In genomic region chr6:142833054-142833453, GRCh38 we compare ENCODE assay signal across 11 cellular contexts.
DNase-seq lines count a peak whose midpoint lies in the region; ATAC-seq, FAIRE-seq and TF ChIP-seq lines count a peak whose summit lies in the region.
"Had no signal": no experiment of that assay in that cellular context is flagged by ENCODE, and none has a peak within 500 bp of the region (broad histone marks: within the 10 kb centered on the region; RNA-seq: fewer than 3 reads in every experiment).

No MANE protein-coding gene starts in this region.

- no peaks in the 10 kb centered on the region for H3K9me3 Mint-ChIP-seq in activated CD4-positive, alpha-beta memory T cell treated with anti-CD3 and anti-CD28 coated beads for 36 hours
- H3K9me3 Mint-ChIP-seq in activated CD4-positive, alpha-beta memory T cell treated with anti-CD3 and anti-CD28 coated beads, Interleukin-2, amount 10 ng/mL, durations not matched to agents 7 days and 5 days, result no peaks in the 10 kb centered on the region
- no peaks in the 10 kb centered on the region for H3K9me3 Mint-ChIP-seq in stimulated activated effector memory CD8-positive, alpha-beta T cell treated with anti-CD3 and anti-CD28 coated beads, Interleukin-12 subunit alpha, Interleukin-12 subunit beta, amount 100 ng/mL, for 72 hours

- H3K27me3 ChIP-seq in SJSA1 (replicated peaks) (no peaks in the 10 kb centered on the region), endothelial cell of umbilical vein (ENCODE audit: control insufficient read depth in 2 of 2, insufficient read depth in 2 of 2, low read length in 2 of 2) (no peaks in the 10 kb centered on the region), prostate gland (replicated peaks; ENCODE audit: insufficient read depth) (no peaks in the 10 kb centered on the region)
- H3K27me3 ChIP-seq: BLaER1, tibial artery had no signal

- TF ChIP-seq POLR2A in endothelial cell of umbilical vein (IDR thresholded peaks at IDR 0.05; ENCODE audit: low read depth, low read length) (no peak), prostate gland (IDR thresholded peaks at IDR 0.05) (no peak)

- H3K4me2 ChIP-seq in endothelial cell of umbilical vein (ENCODE audit: insufficient read depth, low read length), result peak overlapping the region; percentile 9
- H3K4me2 ChIP-seq: BLaER1 had no signal

- H4K20me1 ChIP-seq in endothelial cell of umbilical vein (replicated peaks; ENCODE audit: control insufficient read depth, extremely low read depth, insufficient read depth, low read length), result no peaks in the 10 kb centered on the region

- peak; percentile 67 for DNase-seq in activated CD4-positive, alpha-beta memory T cell treated with anti-CD3 and anti-CD28 coated beads for 36 hours
- no peak for DNase-seq in activated CD4-positive, alpha-beta memory T cell treated with anti-CD3 and anti-CD28 coated beads, Interleukin-2, amount 10 ng/mL, durations not matched to agents 7 days and 5 days
- DNase-seq in SJSA1 (ENCODE audit: low read depth in 1 of 2, low spot score in 2 of 2) (peak; percentile 68 to 73), endothelial cell of umbilical vein (ENCODE audit: low read depth, low spot score) (peak; percentile 78), SW480 (ENCODE audit: low spot score) (no peak), NCI-H2081 (lab: John Stamatoyannopoulos, UW) (no peak), prostate gland (ENCODE audit: low spot score) (no peak)
- no peak for DNase-seq in stimulated activated effector memory CD8-positive, alpha-beta T cell treated with anti-CD3 and anti-CD28 coated beads, Interleukin-12 subunit alpha, Interleukin-12 subunit beta, amount 100 ng/mL, for 72 hours (ENCODE audit: low spot score in 2 of 2)
- DNase-seq: NCI-H1048 had no signal

- WGBS in prostate gland, result 78% methylated on average over 1 of the region's 1 CpG

- no TSS peak for BruUV-seq in endothelial cell of umbilical vein (replicated peaks; lab: Mats Ljungman, UMichigan)

- H3K27me3 Mint-ChIP-seq in activated CD4-positive, alpha-beta memory T cell treated with anti-CD3 and anti-CD28 coated beads for 36 hours, result no peaks in the 10 kb centered on the region
- H3K27me3 Mint-ChIP-seq in activated CD4-positive, alpha-beta memory T cell treated with anti-CD3 and anti-CD28 coated beads, Interleukin-2, amount 10 ng/mL, durations not matched to agents 7 days and 5 days, result no peaks in the 10 kb centered on the region

- H3K4me1 Mint-ChIP-seq in activated CD4-positive, alpha-beta memory T cell treated with anti-CD3 and anti-CD28 coated beads for 36 hours (ENCODE audit: low read depth), result peaks cover 79% of the 10 kb centered on the region
- H3K4me1 Mint-ChIP-seq in activated CD4-positive, alpha-beta memory T cell treated with anti-CD3 and anti-CD28 coated beads, Interleukin-2, amount 10 ng/mL, durations not matched to agents 7 days and 5 days, result peaks cover 33% of the 10 kb centered on the region
- peaks cover 51% of the 10 kb centered on the region for H3K4me1 Mint-ChIP-seq in stimulated activated effector memory CD8-positive, alpha-beta T cell treated with anti-CD3 and anti-CD28 coated beads, Interleukin-12 subunit alpha, Interleukin-12 subunit beta, amount 100 ng/mL, for 72 hours

- peak; percentile 82 for FAIRE-seq in endothelial cell of umbilical vein (lab: Jason Lieb, UNC)

- no peak overlapping the region for H3K9ac ChIP-seq in endothelial cell of umbilical vein (replicated peaks; ENCODE audit: extremely low read depth, insufficient read depth, low read length)
- H3K9ac ChIP-seq: BLaER1 had no signal

- H3K9me3 ChIP-seq in SJSA1 (replicated peaks), result no peaks in the 10 kb centered on the region
- no peaks in the 10 kb centered on the region for H3K9me3 ChIP-seq in endothelial cell of umbilical vein (replicated peaks; ENCODE audit: control insufficient read depth, insufficient read depth, low read length)
- no peaks in the 10 kb centered on the region for H3K9me3 ChIP-seq in prostate gland
- H3K9me3 ChIP-seq: BLaER1, tibial artery had no signal

- H3K79me2 ChIP-seq in endothelial cell of umbilical vein (ENCODE audit: control insufficient read depth, insufficient read depth, low read length), result no peaks in the 10 kb centered on the region

- H3K9me1 ChIP-seq in endothelial cell of umbilical vein (replicated peaks; ENCODE audit: control insufficient read depth, extremely low read depth, insufficient read depth, low read length), result no peaks in the 10 kb centered on the region

- peak overlapping the region; percentile 23 for H2AFZ ChIP-seq in endothelial cell of umbilical vein (ENCODE audit: low read depth, low read length)

- intact Hi-C loops in activated CD4-positive, alpha-beta memory T cell treated with anti-CD3 and anti-CD28 coated beads for 36 hours (cut with micrococcal nuclease), result loop anchor here (1.0 to 5.0 kb wide), 2 partner anchors 11 to 194 kb away; no protein-coding TSS in a partner anchor
- intact Hi-C loops in endothelial cell of umbilical vein (cut with micrococcal nuclease) (no loop called here), prostate gland (cut with DNase I) (no loop called here)

- dilution Hi-C loops in endothelial cell of umbilical vein (cut with MboI; ENCODE audit: extremely low pct_ligation_motif_present, low sequenced_read_pairs), result no loop called here

- peaks cover 17% of the 10 kb centered on the region for H3K4me1 ChIP-seq in SJSA1 (replicated peaks)
- peaks cover 15% of the 10 kb centered on the region for H3K4me1 ChIP-seq in endothelial cell of umbilical vein (ENCODE audit: control insufficient read depth, extremely low read depth, insufficient read depth, low read length)
- H3K4me1 ChIP-seq in prostate gland (replicated peaks), result no peaks in the 10 kb centered on the region
- H3K4me1 ChIP-seq: BLaER1 had no signal

- peak overlapping the region; percentile 35 for H3K27ac Mint-ChIP-seq in activated CD4-positive, alpha-beta memory T cell treated with anti-CD3 and anti-CD28 coated beads for 36 hours
- H3K27ac Mint-ChIP-seq in activated CD4-positive, alpha-beta memory T cell treated with anti-CD3 and anti-CD28 coated beads, Interleukin-2, amount 10 ng/mL, durations not matched to agents 7 days and 5 days, result no peak overlapping the region
- H3K27ac Mint-ChIP-seq in stimulated activated effector memory CD8-positive, alpha-beta T cell treated with anti-CD3 and anti-CD28 coated beads, Interleukin-12 subunit alpha, Interleukin-12 subunit beta, amount 100 ng/mL, for 72 hours, result peak overlapping the region; percentile 11

- peak; percentile 98 for ATAC-seq in stimulated activated effector memory CD8-positive, alpha-beta T cell treated with anti-CD3 and anti-CD28 coated beads, Interleukin-12 subunit alpha, Interleukin-12 subunit beta, amount 100 ng/mL, for 72 hours

- no peak overlapping the region for H3K4me3 ChIP-seq in SJSA1
- H3K4me3 ChIP-seq in endothelial cell of umbilical vein (replicated peaks in 1 of 3; ENCODE audit: insufficient read depth in 1 of 3, low read depth in 1 of 3, low read length in 3 of 3), result no peak overlapping the region
- no peak overlapping the region for H3K4me3 ChIP-seq in prostate gland
- H3K4me3 ChIP-seq: BLaER1, tibial artery had no signal

- peak overlapping the region; percentile 68 for H3K27ac ChIP-seq in SJSA1
- peak overlapping the region; percentile 41 for H3K27ac ChIP-seq in endothelial cell of umbilical vein (ENCODE audit: insufficient read depth, low read depth, low read length)
- H3K27ac ChIP-seq in prostate gland, result no peak overlapping the region
- H3K27ac ChIP-seq: BLaER1 had no signal

- POLR2A ChIA-PET in activated CD4-positive, alpha-beta memory T cell treated with anti-CD3 and anti-CD28 coated beads for 36 hours (lab: Charles Lee), result interaction anchor here (1.5 to 2.3 kb wide), 2 partner anchors 10 to 13 kb away, joined by 8 read pairs; no protein-coding TSS in a partner anchor
- POLR2A ChIA-PET in activated CD4-positive, alpha-beta memory T cell treated with anti-CD3 and anti-CD28 coated beads, Interleukin-2, amount 10 ng/mL, durations not matched to agents 7 days and 5 days (lab: Charles Lee), result interaction anchor here (0.8 to 3.8 kb wide), 2 partner anchors 10 to 53 kb away, joined by 3 to 18 read pairs; no protein-coding TSS in a partner anchor
- POLR2A ChIA-PET in endothelial cell of umbilical vein (lab: Charles Lee), result interaction anchor here (1.2 kb wide), 1 partner anchor 110 kb away, joined by 3 read pairs; no protein-coding TSS in a partner anchor

- H3K36me3 ChIP-seq in SJSA1 (no peaks in the 10 kb centered on the region), endothelial cell of umbilical vein (ENCODE audit: control insufficient read depth in 2 of 2, extremely low read depth in 1 of 2, insufficient read depth in 2 of 2, low read length in 2 of 2) (no peaks in the 10 kb centered on the region), prostate gland (no peaks in the 10 kb centered on the region)
- H3K36me3 ChIP-seq: tibial artery had no signal

- H3K36me3 Mint-ChIP-seq in activated CD4-positive, alpha-beta memory T cell treated with anti-CD3 and anti-CD28 coated beads for 36 hours, result peaks cover 30% of the 10 kb centered on the region
- peaks cover 36% of the 10 kb centered on the region for H3K36me3 Mint-ChIP-seq in activated CD4-positive, alpha-beta memory T cell treated with anti-CD3 and anti-CD28 coated beads, Interleukin-2, amount 10 ng/mL, durations not matched to agents 7 days and 5 days (ENCODE audit: low read depth)
- H3K36me3 Mint-ChIP-seq in stimulated activated effector memory CD8-positive, alpha-beta T cell treated with anti-CD3 and anti-CD28 coated beads, Interleukin-12 subunit alpha, Interleukin-12 subunit beta, amount 100 ng/mL, for 72 hours, result peaks cover 64% of the 10 kb centered on the region

- CTCF ChIA-PET in activated CD4-positive, alpha-beta memory T cell treated with anti-CD3 and anti-CD28 coated beads for 36 hours (lab: Charles Lee), result interaction anchor here (1.1 kb wide), 1 partner anchor 56 kb away, joined by 4 read pairs; no protein-coding TSS in a partner anchor
- CTCF ChIA-PET in activated CD4-positive, alpha-beta memory T cell treated with anti-CD3 and anti-CD28 coated beads, Interleukin-2, amount 10 ng/mL, durations not matched to agents 7 days and 5 days (lab: Charles Lee), result interaction anchor here (1.2 kb wide), 1 partner anchor 9 kb away, joined by 3 read pairs; no protein-coding TSS in a partner anchor
- CTCF ChIA-PET in endothelial cell of umbilical vein (lab: Charles Lee), result interaction anchor here (1.1 to 1.6 kb wide), 4 partner anchors 10 to 114 kb away, joined by 3 to 7 read pairs (median 4); no protein-coding TSS in a partner anchor

- no peak overlapping the region for H3K4me3 Mint-ChIP-seq in activated CD4-positive, alpha-beta memory T cell treated with anti-CD3 and anti-CD28 coated beads for 36 hours
- no peak overlapping the region for H3K4me3 Mint-ChIP-seq in activated CD4-positive, alpha-beta memory T cell treated with anti-CD3 and anti-CD28 coated beads, Interleukin-2, amount 10 ng/mL, durations not matched to agents 7 days and 5 days
- H3K4me3 Mint-ChIP-seq in stimulated activated effector memory CD8-positive, alpha-beta T cell treated with anti-CD3 and anti-CD28 coated beads, Interleukin-12 subunit alpha, Interleukin-12 subunit beta, amount 100 ng/mL, for 72 hours, result no peak overlapping the region

- no peak for TF ChIP-seq CTCF in endothelial cell of umbilical vein (IDR thresholded peaks at IDR 0.05; ENCODE audit: extremely low read depth in 1 of 2, insufficient read depth in 1 of 2, low read depth in 1 of 2, low read length in 2 of 2)
- TF ChIP-seq CTCF in prostate gland (IDR thresholded peaks at IDR 0.05), result no peak

TF ChIP-seq in endothelial cell of umbilical vein, 7 proteins besides CTCF, POLR2A, EP300 and RAD21 (continues in another document):
- peak; percentile 97 for TF ChIP-seq FOS (IDR thresholded peaks at IDR 0.05; ENCODE audit: borderline replicate concordance, insufficient read depth, low read length)

Comparison
In these comparisons a context has a peak if more than half of its experiments do, and no peak if none do; other contexts are left out.
1. DNase-seq: peak in activated CD4-positive, alpha-beta memory T cell treated with anti-CD3 and anti-CD28 coated beads for 36 hours (single experiment), SJSA1 (2 of 2) and endothelial cell of umbilical vein (single experiment); none in activated CD4-positive, alpha-beta memory T cell treated with anti-CD3 and anti-CD28 coated beads, Interleukin-2, amount 10 ng/mL, durations not matched to agents 7 days and 5 days (single experiment), stimulated activated effector memory CD8-positive, alpha-beta T cell treated with anti-CD3 and anti-CD28 coated beads, Interleukin-12 subunit alpha, Interleukin-12 subunit beta, amount 100 ng/mL, for 72 hours (0 of 2), SW480 (single experiment), NCI-H2081 (0 of 2) and prostate gland (single experiment).
2. H3K27ac ChIP-seq: peak in SJSA1 (single experiment) and endothelial cell of umbilical vein (single experiment); none in prostate gland (0 of 2).